Comparison of ENCODE assay signal across 10 cellular contexts in the genomic region with DNA sequence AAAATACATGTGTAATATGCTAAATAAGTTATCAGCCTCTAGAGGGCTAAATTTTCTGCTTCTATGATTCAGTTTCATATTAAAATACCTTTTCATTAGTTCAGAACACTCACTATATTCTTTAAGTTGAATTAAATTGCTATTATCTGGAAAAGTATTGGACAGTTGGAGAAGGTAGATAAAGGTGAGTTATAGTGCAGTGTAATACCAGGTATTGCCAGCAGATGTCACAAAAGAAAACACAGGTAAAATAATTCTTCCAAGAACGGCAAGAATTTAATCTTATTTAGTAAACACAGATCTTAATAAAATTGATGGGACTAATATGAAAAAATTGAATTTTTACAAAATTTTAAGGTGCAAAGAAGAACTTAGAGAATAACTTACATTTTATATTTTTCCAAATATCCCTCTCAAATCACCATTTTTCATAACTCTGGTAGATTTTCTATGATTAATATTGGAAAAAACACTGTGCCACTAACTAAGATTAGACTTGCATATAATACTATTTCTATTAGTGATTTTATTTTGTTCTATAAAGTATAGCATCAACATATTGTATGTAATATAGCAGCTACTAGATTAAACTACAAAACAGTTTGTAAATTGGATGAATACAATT. TPM values are rescaled to one million over a fixed set of nuclear protein-coding genes. Genes with fewer than 3 reads are reported as not detected.
DNase-seq lines count a peak whose midpoint lies in the region; FAIRE-seq and TF ChIP-seq lines count a peak whose summit lies in the region.
"Had no signal": no experiment of that assay in that cellular context is flagged by ENCODE, and none has a peak within 500 bp of the region (broad histone marks: within the 10 kb centered on the region; RNA-seq: fewer than 3 reads in every experiment).

No MANE protein-coding gene starts in this region.

- H3K27me3 ChIP-seq in Peyer's patch, result no peaks in the 10 kb centered on the region
- no peaks in the 10 kb centered on the region for H3K27me3 ChIP-seq in CD8-positive, alpha-beta memory T cell (ENCODE audit: insufficient read depth, low read length, poor library complexity, severe bottlenecking)

- peaks cover 5% of the 10 kb centered on the region for H3K27me3 Mint-ChIP-seq in activated T-cell treated with anti-CD3 and anti-CD28 coated beads, Interleukin-2, amount 50 U/mL, for 24 hours
- H3K27me3 Mint-ChIP-seq in CD8-positive, alpha-beta memory T cell, result no peaks in the 10 kb centered on the region

- H3K27ac ChIP-seq in 22Rv1 (no peak overlapping the region), Peyer's patch (no peak overlapping the region)
- no peak overlapping the region for H3K27ac ChIP-seq in CD8-positive, alpha-beta memory T cell (ENCODE audit: low read depth, low read length)

- TF ChIP-seq POLR2A in Peyer's patch (IDR thresholded peaks at IDR 0.05), result no peak

- peak; percentile 78 for FAIRE-seq in frontal cortex (lab: Jason Lieb, UNC)
- FAIRE-seq: GM18507 had no signal

- POLR2A ChIA-PET in CD8-positive, alpha-beta memory T cell (lab: Charles Lee), result no interaction called here

- no peaks in the 10 kb centered on the region for H3K36me3 Mint-ChIP-seq in activated T-cell treated with anti-CD3 and anti-CD28 coated beads, Interleukin-2, amount 50 U/mL, for 24 hours (ENCODE audit: low read depth)
- H3K36me3 Mint-ChIP-seq in CD8-positive, alpha-beta memory T cell, result no peaks in the 10 kb centered on the region

- no peak overlapping the region for H3K27ac Mint-ChIP-seq in activated T-cell treated with anti-CD3 and anti-CD28 coated beads, Interleukin-2, amount 50 U/mL, for 24 hours
- no peak overlapping the region for H3K27ac Mint-ChIP-seq in CD8-positive, alpha-beta memory T cell
- H3K27ac Mint-ChIP-seq: T-helper 1 cell treated with Interleukin-12 subunit alpha and Interleukin-12 subunit beta and Interleukin-4 antibody, amounts not matched to agents 30 μg/mL and 1 μg/mL, for 36 hours had no signal

- CTCF ChIA-PET in CD8-positive, alpha-beta memory T cell (lab: Charles Lee), result no interaction called here

- TF ChIP-seq CTCF in 22Rv1 (IDR thresholded peaks at IDR 0.05) (peak; percentile 77), GM13977 (IDR thresholded peaks at IDR 0.05; ENCODE audit: extremely low read depth, insufficient read depth, missing control alignments) (peak; percentile 61), Peyer's patch (IDR thresholded peaks at IDR 0.05) (peak in 5 of 6 experiments; percentile 58 to 83 (median 74))

- no peak overlapping the region for H3K4me3 Mint-ChIP-seq in activated T-cell treated with anti-CD3 and anti-CD28 coated beads, Interleukin-2, amount 50 U/mL, for 24 hours
- H3K4me3 Mint-ChIP-seq in CD8-positive, alpha-beta memory T cell, result no peak overlapping the region
- H3K4me3 Mint-ChIP-seq: T-helper 1 cell treated with Interleukin-12 subunit alpha and Interleukin-12 subunit beta and Interleukin-4 antibody, amounts not matched to agents 30 μg/mL and 1 μg/mL, for 36 hours had no signal

- peaks cover 0 to 9% (median 0%) of the 10 kb centered on the region in 4 donors for H3K4me1 ChIP-seq in Peyer's patch
- H3K4me1 ChIP-seq in CD8-positive, alpha-beta memory T cell (ENCODE audit: insufficient read depth, low read length), result no peaks in the 10 kb centered on the region

- in situ Hi-C loops in GM13977 (cut with MboI; ENCODE audit: low pct_unique_long_range_greater_than_20kb, low sequenced_read_pairs, unreplicated experiment), result loop anchor here (25.0 kb wide), 1 partner anchor 1076 kb away; no protein-coding TSS in a partner anchor

- no peaks in the 10 kb centered on the region for H3K4me1 Mint-ChIP-seq in activated T-cell treated with anti-CD3 and anti-CD28 coated beads, Interleukin-2, amount 50 U/mL, for 24 hours (ENCODE audit: low read depth)
- H3K4me1 Mint-ChIP-seq in CD8-positive, alpha-beta memory T cell, result peaks cover 0 to 3% (median 0%) of the 10 kb centered on the region in 3 donors

- H3K4me3 ChIP-seq in Peyer's patch, result no peak overlapping the region
- no peak overlapping the region for H3K4me3 ChIP-seq in CD8-positive, alpha-beta memory T cell (ENCODE audit: low read length)

- DNase-seq in GM13977 (ENCODE audit: low spot score) (no peak), Peyer's patch (no peak), frontal cortex (ENCODE audit: low spot score in 2 of 2) (no peak), NCI-H2227 (lab: John Stamatoyannopoulos, UW; ENCODE audit: unreplicated experiment) (no peak)
- DNase-seq in activated T-cell treated with anti-CD3 and anti-CD28 coated beads, Interleukin-2, amount 50 U/mL, for 24 hours, result no peak
- no peak for DNase-seq in CD8-positive, alpha-beta memory T cell
- no peak for DNase-seq in activated CD4-positive, alpha-beta T cell treated with anti-CD3 and anti-CD28 coated beads for 1 hour

- no peaks in the 10 kb centered on the region for H3K9me3 Mint-ChIP-seq in activated T-cell treated with anti-CD3 and anti-CD28 coated beads, Interleukin-2, amount 50 U/mL, for 24 hours
- peaks cover 0 to 14% (median 6%) of the 10 kb centered on the region in 5 donors for H3K9me3 Mint-ChIP-seq in CD8-positive, alpha-beta memory T cell
- H3K9me3 Mint-ChIP-seq: T-helper 1 cell treated with Interleukin-12 subunit alpha and Interleukin-12 subunit beta and Interleukin-4 antibody, amounts not matched to agents 30 μg/mL and 1 μg/mL, for 36 hours had no signal

- H3K36me3 ChIP-seq in Peyer's patch, result no peaks in the 10 kb centered on the region
- H3K36me3 ChIP-seq in CD8-positive, alpha-beta memory T cell (ENCODE audit: insufficient read depth, low read length), result no peaks in the 10 kb centered on the region

- no peaks in the 10 kb centered on the region for H3K9me3 ChIP-seq in Peyer's patch
- no peaks in the 10 kb centered on the region for H3K9me3 ChIP-seq in CD8-positive, alpha-beta memory T cell (ENCODE audit: low read length)

RNA-seq across cellular contexts. Expression of gene LRRC4C, which starts 1.7 kb away (rescaled TPM):
- 1 to 10 TPM in 1 of 4 donors, under 1 TPM in 1, not detected in 2; 0.40 to 1.7 TPM for total RNA-seq in Peyer's patch
- 90.5 TPM for total RNA-seq in frontal cortex
- not detected for total RNA-seq in CD8-positive, alpha-beta memory T cell
- not detected for polyA plus RNA-seq in CD8-positive, alpha-beta memory T cell

Comparison
In these comparisons a context has a peak if more than half of its experiments do, and no peak if none do; other contexts are left out.
1. RNA of gene LRRC4C, which starts 1.7 kb away (total RNA-seq): 90.5 TPM in frontal cortex (single experiment); 0.40 to 1.7 TPM in Peyer's patch and not detected in CD8-positive, alpha-beta memory T cell; every median in the first group is over 10 times any median in the second.
2. Peak in every context shown above with its lines, with median percentiles within 50 percentile points of each other: CTCF ChIP-seq.